Comparison of ENCODE assay signal across 9 cellular contexts in genomic region chr6:47655719-47656595, GRCh38. TPM values are rescaled to one million over a fixed set of nuclear protein-coding genes. Genes with fewer than 3 reads are reported as not detected.
A peak's percentile ranks its signal among the peaks of the same experiment; 100 is the strongest.
DNase-seq lines count a peak whose midpoint lies in the region; ATAC-seq, FAIRE-seq and TF ChIP-seq lines count a peak whose summit lies in the region.
"Had no signal": no experiment of that assay in that cellular context is flagged by ENCODE, and none has a peak within 500 bp of the region (broad histone marks: within the 10 kb centered on the region; RNA-seq: fewer than 3 reads in every experiment).

No MANE protein-coding gene starts in this region.

- no peak for TF ChIP-seq POLR2A in HepG2 (IDR thresholded peaks at IDR 0.05; ENCODE audit: insufficient read depth in 1 of 2, low read depth in 2 of 2, low read length in 2 of 2)
- TF ChIP-seq POLR2A in right lobe of liver (IDR thresholded peaks at IDR 0.05) = no peak

- H3K4me3 ChIP-seq in HepG2 (replicated peaks in 1 of 3; ENCODE audit: insufficient read depth in 1 of 3, low read depth in 2 of 3, low read length in 3 of 3) (no peak overlapping the region), right lobe of liver (no peak overlapping the region), fibroblast of lung (replicated peaks in 1 of 4; ENCODE audit: control extremely low read depth in 1 of 4, insufficient read depth in 1 of 4, low read depth in 3 of 4, low read length in 4 of 4) (no peak overlapping the region)
- no peak overlapping the region for H3K4me3 ChIP-seq in effector memory CD4-positive, alpha-beta T cell (ENCODE audit: insufficient read depth, low read depth, low read length, poor library complexity, severe bottlenecking)

- H3K36me3 ChIP-seq in HepG2 (replicated peaks in 1 of 2; ENCODE audit: control insufficient read depth in 1 of 2, insufficient read depth in 2 of 2, low read length in 2 of 2) = no peaks in the 10 kb centered on the region
- no peaks in the 10 kb centered on the region for H3K36me3 ChIP-seq in right lobe of liver
- H3K36me3 ChIP-seq in fibroblast of lung (ENCODE audit: control insufficient read depth, insufficient read depth, low read length) = no peaks in the 10 kb centered on the region
- no peaks in the 10 kb centered on the region for H3K36me3 ChIP-seq in effector memory CD4-positive, alpha-beta T cell (ENCODE audit: control insufficient read depth, insufficient read depth, low read length)

- intact Hi-C loops in HepG2 (cut with micrococcal nuclease; ENCODE audit: unreplicated experiment) (no loop called here), right lobe of liver (cut with DNase I) (no loop called here)

- no peak overlapping the region for H3K9ac ChIP-seq in HepG2 (ENCODE audit: insufficient read depth, low read depth, low read length)
- H3K9ac ChIP-seq in fibroblast of lung (ENCODE audit: insufficient read depth, low read length) = no peak overlapping the region

- TF ChIP-seq EP300 in HepG2 (IDR thresholded peaks at IDR 0.05; ENCODE audit: low read depth in 2 of 2, low read length in 2 of 2) = no peak
- TF ChIP-seq EP300 in HepG2 (CRISPR knock-in tag; IDR thresholded peaks at IDR 0.05; ENCODE audit: borderline replicate concordance) = no peak

- H2AFZ ChIP-seq in HepG2 (ENCODE audit: low read length) = no peak overlapping the region
- H2AFZ ChIP-seq in fibroblast of lung (ENCODE audit: low read length) = no peak overlapping the region

- H3K4me1 ChIP-seq in HepG2 (ENCODE audit: insufficient read depth, low read length) (no peaks in the 10 kb centered on the region), right lobe of liver (no peaks in the 10 kb centered on the region), fibroblast of lung (ENCODE audit: control insufficient read depth, extremely low read depth, insufficient read depth, low read length) (peaks cover 4% of the 10 kb centered on the region)
- no peaks in the 10 kb centered on the region for H3K4me1 ChIP-seq in effector memory CD4-positive, alpha-beta T cell (ENCODE audit: control insufficient read depth, insufficient read depth, low read length, poor library complexity, severe bottlenecking)

- peaks cover 2 to 17% of the 10 kb centered on the region in 2 experiments; a peak in 3 of 5 replicates for H3K27me3 ChIP-seq in HepG2 (ENCODE audit: control insufficient read depth in 1 of 2, insufficient read depth in 2 of 2, low read length in 2 of 2)
- H3K27me3 ChIP-seq in right lobe of liver = no peaks in the 10 kb centered on the region
- no peaks in the 10 kb centered on the region for H3K27me3 ChIP-seq in fibroblast of lung (ENCODE audit: control insufficient read depth, insufficient read depth, low read length)
- no peaks in the 10 kb centered on the region for H3K27me3 ChIP-seq in effector memory CD4-positive, alpha-beta T cell (replicated peaks; ENCODE audit: control insufficient read depth, insufficient read depth, low read length, poor library complexity, severe bottlenecking)

- H3K9me3 ChIP-seq in HepG2 (ENCODE audit: low read length) = no peaks in the 10 kb centered on the region
- no peaks in the 10 kb centered on the region for H3K9me3 ChIP-seq in right lobe of liver
- H3K9me3 ChIP-seq in fibroblast of lung (ENCODE audit: control insufficient read depth, insufficient read depth, low read depth, low read length) = no peaks in the 10 kb centered on the region
- H3K9me3 ChIP-seq in effector memory CD4-positive, alpha-beta T cell (ENCODE audit: control insufficient read depth, low read length) = no peaks in the 10 kb centered on the region

- no peaks in the 10 kb centered on the region for H3K79me2 ChIP-seq in HepG2 (ENCODE audit: insufficient read depth, low read length)
- H3K79me2 ChIP-seq in fibroblast of lung (ENCODE audit: control insufficient read depth, insufficient read depth, low read length) = no peaks in the 10 kb centered on the region

- H3K27ac ChIP-seq in HepG2 (ENCODE audit: extremely low read length, insufficient read depth, low read length) = no peak overlapping the region
- H3K27ac ChIP-seq in right lobe of liver = no peak overlapping the region
- H3K27ac ChIP-seq in fibroblast of lung (ENCODE audit: insufficient read depth, low read length) = no peak overlapping the region
- no peak overlapping the region for H3K27ac ChIP-seq in effector memory CD4-positive, alpha-beta T cell (ENCODE audit: insufficient read depth, low read length, poor library complexity, severe bottlenecking)
- H3K27ac ChIP-seq: VCaP had no signal

- no peak for FAIRE-seq in HepG2 (lab: Jason Lieb, UNC)

- in situ Hi-C loops in HepG2 (cut with HindIII; ENCODE audit: extremely low pct_ligation_motif_present, low pct_unique_long_range_greater_than_20kb) = no loop called here

- no TSS peak for BruUV-seq in HepG2 (replicated peaks; lab: Mats Ljungman, UMichigan)

- POLR2A ChIA-PET in HepG2 (lab: Yijun Ruan, JAX) = no interaction called here
- POLR2A ChIA-PET in T-cell (lab: Charles Lee) = no interaction called here

- H3K4me1 Mint-ChIP-seq in T-cell = no peaks in the 10 kb centered on the region
- no peaks in the 10 kb centered on the region for H3K4me1 Mint-ChIP-seq in stimulated activated naive B cell treated with anti-CD40 and anti-IgM and Interleukin-4, amounts not matched to agents 10 μg/mL and 1 μg/mL and 100 μg/mL, for 72 hours

- WGBS in HepG2 (ENCODE audit: low lambda C conversion rate) = 13% methylated on average over 7 of the region's 7 CpGs
- 44% methylated on average over 6 of the region's 7 CpGs for WGBS in right lobe of liver (ENCODE audit: insufficient coverage, low coverage, low lambda C conversion rate, missing lambda C conversion rate)

- TF ChIP-seq RAD21 in HepG2 (CRISPR knock-in tag; IDR thresholded peaks at IDR 0.05) = no peak

- no peak overlapping the region for H3K27ac Mint-ChIP-seq in T-cell
- H3K27ac Mint-ChIP-seq in stimulated activated naive B cell treated with anti-CD40 and anti-IgM and Interleukin-4, amounts not matched to agents 10 μg/mL and 1 μg/mL and 100 μg/mL, for 72 hours = no peak overlapping the region

- DNase-seq in HepG2 (ENCODE audit: low spot score) (no peak), right lobe of liver (no peak), T-cell (peak in 3 of 34 experiments; percentile 1 to 5 (median 4)), fibroblast of lung (ENCODE audit: low read depth in 2 of 2) (peak; percentile 5 to 78), superior temporal gyrus (ENCODE audit: extremely low spot score) (no peak)
- no peak for DNase-seq in stimulated activated naive B cell treated with anti-CD40 and anti-IgM and Interleukin-4, amounts not matched to agents 10 μg/mL and 1 μg/mL and 100 μg/mL, for 72 hours
- no peak for DNase-seq in effector memory CD4-positive, alpha-beta T cell

- H3K4me2 ChIP-seq in HepG2 (ENCODE audit: low read depth, low read length) = no peak overlapping the region
- no peak overlapping the region for H3K4me2 ChIP-seq in fibroblast of lung (ENCODE audit: extremely low read depth, insufficient read depth, low read length)

- no peak overlapping the region for H3K4me3 Mint-ChIP-seq in T-cell
- no peak overlapping the region for H3K4me3 Mint-ChIP-seq in stimulated activated naive B cell treated with anti-CD40 and anti-IgM and Interleukin-4, amounts not matched to agents 10 μg/mL and 1 μg/mL and 100 μg/mL, for 72 hours

- no peaks in the 10 kb centered on the region for H4K20me1 ChIP-seq in HepG2 (ENCODE audit: insufficient read depth, low read length)
- H4K20me1 ChIP-seq in fibroblast of lung (ENCODE audit: control insufficient read depth, extremely low read depth, insufficient read depth, low read length) = no peaks in the 10 kb centered on the region

- peak; percentile 68; the same call in 2 of the 3 replicates for ATAC-seq in HepG2
- no peak for ATAC-seq in right lobe of liver
- ATAC-seq in T-cell (replicated peaks in 1 of 4) = peak in 3 of 4 experiments; percentile 23 to 73 (median 57)
- ATAC-seq in stimulated activated naive B cell treated with anti-CD40 and anti-IgM and Interleukin-4, amounts not matched to agents 10 μg/mL and 1 μg/mL and 100 μg/mL, for 72 hours (replicated peaks) = peak; percentile 21 to 58
- ATAC-seq in HG03039 (IDR thresholded peaks at IDR 0.05; ENCODE audit: unreplicated experiment) = no peak

- TF ChIP-seq CTCF in HepG2 (CRISPR knock-in tag; IDR thresholded peaks at IDR 0.05) (no peak), right lobe of liver (IDR thresholded peaks at IDR 0.05) (no peak), fibroblast of lung (conservative IDR thresholded peaks at IDR 0.05 in 1 of 2, IDR thresholded peaks at IDR 0.05 in 1 of 2; ENCODE audit: low read depth in 1 of 2, low read length in 2 of 2) (no peak)

- CTCF ChIA-PET in HepG2 (lab: Yijun Ruan, JAX; ENCODE audit: low intra/inter-chr PET ratio, low total read pairs) = no interaction called here
- CTCF ChIA-PET in T-cell (lab: Charles Lee) = interaction anchor here in 1 of 2 donors (1.4 kb wide), 1 partner anchor 24 kb away, joined by 3 read pairs; no protein-coding TSS in a partner anchor

- no peaks in the 10 kb centered on the region for H3K27me3 Mint-ChIP-seq in T-cell
- peaks cover 0 to 5% of the 10 kb centered on the region in 2 donors for H3K27me3 Mint-ChIP-seq in stimulated activated naive B cell treated with anti-CD40 and anti-IgM and Interleukin-4, amounts not matched to agents 10 μg/mL and 1 μg/mL and 100 μg/mL, for 72 hours

- no peaks in the 10 kb centered on the region for H3K36me3 Mint-ChIP-seq in T-cell
- H3K36me3 Mint-ChIP-seq in stimulated activated naive B cell treated with anti-CD40 and anti-IgM and Interleukin-4, amounts not matched to agents 10 μg/mL and 1 μg/mL and 100 μg/mL, for 72 hours = no peaks in the 10 kb centered on the region

- no peaks in the 10 kb centered on the region for H3K9me3 Mint-ChIP-seq in T-cell
- H3K9me3 Mint-ChIP-seq in stimulated activated naive B cell treated with anti-CD40 and anti-IgM and Interleukin-4, amounts not matched to agents 10 μg/mL and 1 μg/mL and 100 μg/mL, for 72 hours = no peaks in the 10 kb centered on the region

RNA-seq across cellular contexts. Expression of gene ADGRF4, which starts 42.4 kb away (rescaled TPM):
- total RNA-seq in HepG2 (2016; rRNA removed; fragmentation: Illumina TruSeq; extraction: Trizol) (not detected in 2 replicates), right lobe of liver (not detected), T-cell (not detected), fibroblast of lung (under 0.01 TPM in 1 of 2 replicates, not detected in the other)
- total RNA-seq in HepG2 (2016; cell fraction: cytosol; rRNA removed; fragmentation: Illumina TruSeq; extraction: Trizol; ENCODE audit: low read depth) = not detected in 2 replicates
- not detected in 2 replicates for total RNA-seq in HepG2 (2016; cell fraction: insoluble cytoplasmic fraction; rRNA removed; fragmentation: Illumina TruSeq; extraction: Trizol)
- not detected in 2 replicates for total RNA-seq in HepG2 (2016; cell fraction: membrane; rRNA removed; fragmentation: Illumina TruSeq; extraction: Trizol)
- total RNA-seq in HepG2 (2016; cell fraction: nucleus; rRNA removed; fragmentation: Illumina TruSeq; extraction: Trizol) = not detected in 2 replicates
- polyA plus RNA-seq in HepG2 (2011; rRNA removed) (0.01 TPM in 1 of 2 replicates, not detected in the other), fibroblast of lung (0.08 TPM in 1 of 2 replicates, not detected in the other)
- polyA plus RNA-seq in HepG2 (2011; cell fraction: cytosol; rRNA removed) = 0.01 TPM in 2 replicates
- not detected in 2 replicates for polyA plus RNA-seq in HepG2 (2011; cell fraction: nucleus; rRNA removed)
- polyA plus RNA-seq in HepG2 (2012) = not detected in 2 replicates
- not detected in 2 replicates for polyA plus RNA-seq in HepG2 (2016; cell fraction: cytosol; fragmentation: Illumina TruSeq; extraction: Trizol; ENCODE audit: low read depth)
- polyA plus RNA-seq in HepG2 (2016; cell fraction: insoluble cytoplasmic fraction; fragmentation: Illumina TruSeq; extraction: Trizol; ENCODE audit: low read depth) = not detected in 2 replicates
- not detected in 2 replicates for polyA plus RNA-seq in HepG2 (2016; cell fraction: membrane; fragmentation: Illumina TruSeq; extraction: Trizol; ENCODE audit: low read depth)
- polyA plus RNA-seq in HepG2 (2016; cell fraction: nucleus; fragmentation: Illumina TruSeq; extraction: Trizol; ENCODE audit: insufficient read depth, low read depth) = not detected in 2 replicates
- polyA minus RNA-seq in HepG2 (2011; rRNA and poly(A)+ RNA removed; ENCODE audit: low replicate concordance) = 0.21 TPM in 1 of 2 replicates, not detected in the other
- not detected in 2 replicates for polyA minus RNA-seq in HepG2 (2011; cell fraction: cytosol; rRNA and poly(A)+ RNA removed)
- not detected in 2 replicates for polyA minus RNA-seq in HepG2 (2011; cell fraction: nucleus; rRNA and poly(A)+ RNA removed)
- 0.05 TPM in 1 of 2 replicates, not detected in the other for polyA plus RNA-seq in fibroblast of lung (2012)
- not detected in 2 replicates for polyA minus RNA-seq in fibroblast of lung (ENCODE audit: low replicate concordance)

Comparison
In these comparisons a context has a peak if more than half of its experiments do, and no peak if none do; other contexts are left out.
1. ATAC-seq: peak in HepG2 (single experiment), T-cell (3 of 4) and stimulated activated naive B cell treated with anti-CD40 and anti-IgM and Interleukin-4, amounts not matched to agents 10 μg/mL and 1 μg/mL and 100 μg/mL, for 72 hours (2 of 2); none in right lobe of liver (0 of 4) and HG03039 (single experiment).
2. DNase-seq: peak in fibroblast of lung (2 of 2); none in HepG2 (single experiment), right lobe of liver (0 of 3), stimulated activated naive B cell treated with anti-CD40 and anti-IgM and Interleukin-4, amounts not matched to agents 10 μg/mL and 1 μg/mL and 100 μg/mL, for 72 hours (single experiment), superior temporal gyrus (single experiment) and effector memory CD4-positive, alpha-beta T cell (0 of 3).